Comparison of ENCODE assay signal across 21 cellular contexts in genomic region chr1:53559391-53559815, GRCh38.
DNase-seq lines count a peak whose midpoint lies in the region; ATAC-seq, FAIRE-seq and TF ChIP-seq lines count a peak whose summit lies in the region.
"Had no signal": no experiment of that assay in that cellular context is flagged by ENCODE, and none has a peak within 500 bp of the region (broad histone marks: within the 10 kb centered on the region; RNA-seq: fewer than 3 reads in every experiment).

No MANE protein-coding gene starts in this region.

- H3K9me3 Mint-ChIP-seq in nephron progenitor cell (no peaks in the 10 kb centered on the region), immature natural killer cell (no peaks in the 10 kb centered on the region)
- H3K9me3 Mint-ChIP-seq: CD4-positive, CD25-positive, alpha-beta regulatory T cell had no signal

- H3K27ac ChIP-seq in H1 (ENCODE audit: low read depth, low read length) (no peak overlapping the region), aorta (ENCODE audit: low read depth in 1 of 2, low read length in 2 of 2) (no peak overlapping the region)
- H3K27ac ChIP-seq: right atrium auricular region had no signal

- no peak overlapping the region; the same call in 1 of the 2 replicates for H2AFZ ChIP-seq in H1 (ENCODE audit: low read length)

- H2BK120ac ChIP-seq in H1 (replicated peaks; ENCODE audit: low read depth, low read length), result no peak overlapping the region

- H4K20me1 ChIP-seq in H1 (replicated peaks in 1 of 2; ENCODE audit: control insufficient read depth in 1 of 2, insufficient read depth in 2 of 2, low read length in 2 of 2), result peaks cover 0 to 4% of the 10 kb centered on the region in 2 experiments

- no peak overlapping the region for H3K4me2 ChIP-seq in H1 (ENCODE audit: insufficient read depth in 1 of 2, low read depth in 2 of 2, low read length in 2 of 2)

- H3K79me1 ChIP-seq in H1 (ENCODE audit: low read depth, low read length), result 0 out of 2 replicates have a peak, but pooled peaks cover 2% of the 10 kb centered on the region

- WGBS in H1 (ENCODE audit: extremely low coverage in 1 of 2, insufficient coverage in 1 of 2, insufficient read length in 1 of 2, insufficient replicate concordance in 2 of 2, low coverage in 1 of 2, low lambda C conversion rate in 2 of 2, missing lambda C conversion rate in 1 of 2), 2 experiments, result 71% methylated on average over 10 of the region's 13 CpGs; no CpG with 5 or more reads in 1 of the 2 experiments
- WGBS in aorta, 2 donors, result 86 to 90% methylated on average over 13 of the region's 13 CpGs

- H3K27me3 ChIP-seq in H1 (replicated peaks in 1 of 4; ENCODE audit: control insufficient read depth in 3 of 4, extremely low read depth in 1 of 4, insufficient read depth in 3 of 4, low read length in 3 of 4), result peaks cover 0 to 5% (median 2%) of the 10 kb centered on the region in 4 experiments; a peak in 3 of 7 replicates
- H3K27me3 ChIP-seq in aorta (ENCODE audit: control insufficient read depth in 1 of 2, insufficient read depth in 2 of 2, low read length in 1 of 2), result no peaks in the 10 kb centered on the region
- H3K27me3 ChIP-seq: right atrium auricular region had no signal

- no peak overlapping the region; the same call in 1 of the 2 replicates for H2BK15ac ChIP-seq in H1 (ENCODE audit: low read length)

- peak overlapping the region; percentile 31 for H4K91ac ChIP-seq in H1 (replicated peaks; ENCODE audit: insufficient read length, low read length)

- no peak overlapping the region for H4K5ac ChIP-seq in H1 (ENCODE audit: insufficient read length, low read depth, low read length)

- peak overlapping the region; percentile 81; the same call in 1 of the 2 replicates for H2BK20ac ChIP-seq in H1 (ENCODE audit: low read length)

- no peak overlapping the region for H2BK12ac ChIP-seq in H1 (ENCODE audit: low read depth, low read length)

- no peak overlapping the region for H3K18ac ChIP-seq in H1 (ENCODE audit: extremely low read depth, low read length)

- H4K8ac ChIP-seq in H1 (ENCODE audit: extremely low read depth, insufficient read depth, low read length), result no peak overlapping the region; the same call in 1 of the 2 replicates

- H3K36me3 ChIP-seq in H1 (ENCODE audit: control insufficient read depth in 2 of 4, insufficient read depth in 4 of 4, low read length in 3 of 4) (no peaks in the 10 kb centered on the region), aorta (ENCODE audit: control insufficient read depth in 1 of 2, insufficient read depth in 2 of 2, low read length in 1 of 2) (no peaks in the 10 kb centered on the region)
- H3K36me3 ChIP-seq: right atrium auricular region had no signal

- H3K23me2 ChIP-seq in H1 (ENCODE audit: low read depth, low read length), result no peaks in the 10 kb centered on the region

- H3K4me1 Mint-ChIP-seq in nephron progenitor cell (peaks cover 45% of the 10 kb centered on the region), immature natural killer cell (peaks cover 13 to 21% of the 10 kb centered on the region in 2 donors)

- H3K36me3 Mint-ChIP-seq in nephron progenitor cell (ENCODE audit: low read depth) (no peaks in the 10 kb centered on the region), immature natural killer cell (peaks cover 0 to 4% (median 0%) of the 10 kb centered on the region in 3 donors)
- H3K36me3 Mint-ChIP-seq: activated naive CD8-positive, alpha-beta T cell; brain; CD4-positive, CD25-positive, alpha-beta regulatory T cell had no signal

- H3K27me3 Mint-ChIP-seq in nephron progenitor cell (ENCODE audit: low read depth, poor library complexity), result peaks cover 14% of the 10 kb centered on the region
- H3K27me3 Mint-ChIP-seq in immature natural killer cell (ENCODE audit: low read depth in 3 of 3), result peaks cover 2 to 15% (median 14%) of the 10 kb centered on the region in 3 donors

- no peak for FAIRE-seq in H1 (lab: Jason Lieb, UNC)
- FAIRE-seq: colon had no signal

- no peak overlapping the region for H3K23ac ChIP-seq in H1 (ENCODE audit: insufficient read length)

- H3K9me3 ChIP-seq in H1 (ENCODE audit: insufficient read depth in 2 of 2, low read depth in 1 of 2, low read length in 1 of 2), result no peaks in the 10 kb centered on the region
- no peaks in the 10 kb centered on the region for H3K9me3 ChIP-seq in aorta (ENCODE audit: control insufficient read depth, low read length)
- H3K9me3 ChIP-seq: right atrium auricular region had no signal

- peak overlapping the region; percentile 80 for H3K4ac ChIP-seq in H1 (replicated peaks; ENCODE audit: insufficient read length, low read depth, low read length)

- H3K4me3 ChIP-seq in H1 (ENCODE audit: extremely low read depth in 1 of 4, insufficient read depth in 2 of 4, low read depth in 3 of 4, low read length in 4 of 4), result no peak overlapping the region
- H3K4me3 ChIP-seq in aorta (ENCODE audit: low read length in 2 of 2), result no peak overlapping the region
- H3K4me3 ChIP-seq: right atrium auricular region had no signal

- POLR2A ChIA-PET in H1 (lab: Charles Lee; ENCODE audit: partially characterized antibody), result interaction anchor here (0.8 kb wide), 1 partner anchor 22 kb away, joined by 3 read pairs; no protein-coding TSS in a partner anchor

- no peak for TF ChIP-seq EP300 in H1 (IDR thresholded peaks at IDR 0.05; ENCODE audit: borderline replicate concordance in 1 of 2, low read depth in 2 of 2, low read length in 2 of 2)

- no peak overlapping the region for H3K4me3 Mint-ChIP-seq in nephron progenitor cell
- H3K4me3 Mint-ChIP-seq in immature natural killer cell, result no peak overlapping the region
- H3K4me3 Mint-ChIP-seq: activated naive CD8-positive, alpha-beta T cell; CD4-positive, CD25-positive, alpha-beta regulatory T cell had no signal

- DNase-seq in activated naive CD4-positive, alpha-beta T cell treated with anti-CD3 and anti-CD28 coated beads, Interleukin-2, amount 50 U/mL, for 16 hours, result peak; percentile 2
- DNase-seq in activated naive CD4-positive, alpha-beta T cell (lab: John Stamatoyannopoulos, UW), result no peak
- DNase-seq in H1 (ENCODE audit: low read depth in 1 of 2, low spot score in 2 of 2) (no peak), nephron progenitor cell (peak; percentile 33), aorta (peak; percentile 33 to 57), GM19240 (ENCODE audit: insufficient read length, low spot score) (no peak), immature natural killer cell (no peak)
- DNase-seq: activated CD4-positive, alpha-beta T cell treated with anti-CD3 and anti-CD28 coated beads, Interleukin-2, amount 50 U/mL, for 1 hour; CD4-positive, CD25-positive, alpha-beta regulatory T cell; DMS 273 treated with DMSO at 0.1 percent for 48 hours; GDM1; KBM-7; NCI-H1930; NCI-H345; PC-3; stimulated activated CD4-positive, alpha-beta T cell treated with anti-CD3 and anti-CD28 coated beads, Interleukin-15, amount 100 ng/mL, for 24 hours; substantia nigra had no signal

- no peak overlapping the region for H3K56ac ChIP-seq in H1 (replicated peaks; ENCODE audit: insufficient read length, low read depth, low read length)

- H3K14ac ChIP-seq in H1 (ENCODE audit: insufficient read length), result no peak overlapping the region

- CTCF ChIA-PET in H1 (lab: Charles Lee; ENCODE audit: partially characterized antibody), result interaction anchor here (1.2 to 3.6 kb wide), 5 partner anchors 13 to 85 kb away, joined by 3 to 9 read pairs (median 4); no protein-coding TSS in a partner anchor

- H3K9ac ChIP-seq in H1 (replicated peaks in 1 of 4; ENCODE audit: extremely low read depth in 1 of 4, low read depth in 3 of 4, low read length in 3 of 4), result no peak overlapping the region

- H2AK5ac ChIP-seq in H1 (ENCODE audit: low read depth, low read length), result no peak overlapping the region

- H3K27ac Mint-ChIP-seq in nephron progenitor cell (peak overlapping the region; percentile 14), immature natural killer cell (no peak overlapping the region)
- H3K27ac Mint-ChIP-seq: activated naive CD8-positive, alpha-beta T cell; CD4-positive, CD25-positive, alpha-beta regulatory T cell had no signal

- H3K4me1 ChIP-seq in H1 (replicated peaks in 1 of 4; ENCODE audit: control insufficient read depth in 3 of 4, insufficient read depth in 4 of 4, low read length in 3 of 4) (peaks cover 0 to 2% (median 1%) of the 10 kb centered on the region in 4 experiments; a peak in 3 of 7 replicates), aorta (ENCODE audit: control insufficient read depth in 1 of 2, insufficient read depth in 2 of 2, low read length in 2 of 2) (no peaks in the 10 kb centered on the region)
- H3K4me1 ChIP-seq: right atrium auricular region had no signal

- TF ChIP-seq CTCF in H1 (IDR thresholded peaks at IDR 0.05; ENCODE audit: control extremely low read depth in 1 of 3, insufficient read depth in 1 of 3, low read depth in 1 of 3, low read length in 3 of 3), result no peak
- TF ChIP-seq CTCF in nephron progenitor cell (IDR thresholded peaks at IDR 0.05), result no peak

- H2BK5ac ChIP-seq in H1 (ENCODE audit: low read depth, low read length), result peak overlapping the region; percentile 37; the same call in 1 of the 2 replicates

- no peak for ATAC-seq in aorta (ENCODE audit: low FRiP score)
- ATAC-seq: PC-3 had no signal

- no peak for TF ChIP-seq RAD21 in H1 (IDR thresholded peaks at IDR 0.05 in 1 of 2, conservative IDR thresholded peaks at IDR 0.05 in 1 of 2; ENCODE audit: low read depth in 2 of 2, low read length in 2 of 2)

- TF ChIP-seq POLR2A in H1 (IDR thresholded peaks at IDR 0.05; ENCODE audit: control extremely low read depth in 1 of 2, low read depth in 2 of 2, low read length in 2 of 2), result no peak

- intact Hi-C loops in aorta (cut with DNase I), result no loop called here

- H3K79me2 ChIP-seq in H1 (ENCODE audit: control insufficient read depth in 1 of 2, insufficient read depth in 2 of 2, low read length in 2 of 2), result no peaks in the 10 kb centered on the region

TF ChIP-seq in H1, 55 proteins besides CTCF, POLR2A, EP300 and RAD21:
- TF ChIP-seq ATF2 (IDR thresholded peaks at IDR 0.05; ENCODE audit: low read length) (no peak), MAX (IDR thresholded peaks at IDR 0.05) (peak; percentile 34; the same call in 1 of the 2 replicates)

Comparison
In these comparisons a context has a peak if more than half of its experiments do, and no peak if none do; other contexts are left out.
1. DNase-seq: peak in activated naive CD4-positive, alpha-beta T cell treated with anti-CD3 and anti-CD28 coated beads, Interleukin-2, amount 50 U/mL, for 16 hours (single experiment), nephron progenitor cell (single experiment) and aorta (2 of 2); none in activated naive CD4-positive, alpha-beta T cell (0 of 4), H1 (0 of 2), GM19240 (single experiment) and immature natural killer cell (0 of 3).